21 cellular contexts compared by ENCODE assay signal in genomic region chr9:79213417-79214125, GRCh38.
"Had no signal": no experiment of that assay in that cellular context is flagged by ENCODE, and none has a peak within 500 bp of the region (broad histone marks: within the 10 kb centered on the region; RNA-seq: fewer than 3 reads in every experiment).

No MANE protein-coding gene starts in this region.

- H3K9ac ChIP-seq: parathyroid adenoma had no signal

- H2AFZ ChIP-seq: parathyroid adenoma had no signal

- DNase-seq: activated CD4-positive, alpha-beta T cell treated with anti-CD3 and anti-CD28 coated beads, Interleukin-2, amount 50 U/mL, for 48 hours; activated CD4-positive, CD25-positive, alpha-beta regulatory T cell treated with anti-CD3 and anti-CD28 coated beads, Interleukin-2, amount 50 U/mL, for 72 hours; activated naive CD4-positive, alpha-beta T cell treated with anti-CD3 and anti-CD28 coated beads, Interleukin-2, amount 10 ng/mL, durations not matched to agents 7 days and 5 days; activated T-cell treated with anti-CD3 and anti-CD28 coated beads, Interleukin-2, amount 50 U/mL, for 1 hour; erythroblast; foreskin keratinocyte; glutamatergic neuron; hypothalamus; kidney glomerular epithelial cell; left ventricle myocardium superior; mucosa of descending colon; naive thymus-derived CD8-positive, alpha-beta T cell; retina; stimulated activated naive CD8-positive, alpha-beta T cell treated with anti-CD3 and anti-CD28 coated beads, Interleukin-15, Interleukin-2, amounts not matched to agents 100 U/mL and 50 U/mL, for 24 hours; T-helper 1 cell; T1000; transverse colon had no signal

- H3K4me1 ChIP-seq: ascending aorta, parathyroid adenoma, transverse colon had no signal

- H3K27me3 ChIP-seq: ascending aorta, cardiac muscle cell, foreskin keratinocyte, transverse colon had no signal

- H3K9me3 ChIP-seq: ascending aorta, mucosa of descending colon, transverse colon had no signal

- H3K36me3 ChIP-seq: ascending aorta, cardiac muscle cell, transverse colon had no signal

- H3K79me2 ChIP-seq: parathyroid adenoma had no signal

- H3K4me3 ChIP-seq: ascending aorta, cardiac muscle cell, mucosa of descending colon, skin epidermis, transverse colon had no signal

- H3K27ac ChIP-seq: ascending aorta, cardiac muscle cell, foreskin keratinocyte, parathyroid adenoma, skin epidermis, transverse colon had no signal

- ATAC-seq: foreskin keratinocyte; left ventricle myocardium superior; mucosa of descending colon; naive thymus-derived CD8-positive, alpha-beta T cell; stimulated activated naive CD8-positive, alpha-beta T cell treated with anti-CD3 and anti-CD28 coated beads, Interleukin-15, Interleukin-2, amounts not matched to agents 100 U/mL and 50 U/mL, for 24 hours had no signal
